In genomic region chr10:113171662-113172061, GRCh38 we compare ENCODE assay signal across 28 cellular contexts.
"Had no signal": no experiment of that assay in that cellular context is flagged by ENCODE, and none has a peak within 500 bp of the region (broad histone marks: within the 10 kb centered on the region; RNA-seq: fewer than 3 reads in every experiment).

No MANE protein-coding gene starts in this region.

- H3K9me3 ChIP-seq: colonic mucosa, esophagus squamous epithelium, heart right ventricle, lower lobe of right lung, mucosa of descending colon, neutrophil, pancreas, sigmoid colon, stomach, thyroid gland had no signal

- H3K4me3 ChIP-seq: colonic mucosa, esophagus squamous epithelium, heart right ventricle, lower lobe of right lung, mucosa of descending colon, pancreas, sigmoid colon, stomach, thyroid gland had no signal

- ATAC-seq: heart right ventricle; left colon; left ventricle myocardium superior; lower lobe of right lung; mucosa of descending colon; natural killer cell treated with Interleukin-12 subunit alpha and Interleukin-12 subunit beta and Interleukin-15 and Interleukin-18, amount 100 ng/mL, for 72 hours; pancreas; stimulated activated effector memory CD8-positive, alpha-beta T cell treated with anti-CD3 and anti-CD28 coated beads, Interleukin-12 subunit alpha, Interleukin-12 subunit beta, amount 100 ng/mL, for 72 hours had no signal

- H3K27me3 Mint-ChIP-seq: type B pancreatic cell had no signal

- DNase-seq: colonic mucosa; dermis blood vessel endothelial cell; effector memory CD4-positive, alpha-beta T cell; erythroblast; esophagus squamous epithelium; foreskin melanocyte; glutamatergic neuron; heart right ventricle; hippocampal formation; kidney glomerular epithelial cell; left colon; left ventricle myocardium superior; lower lobe of right lung; mucosa of descending colon; naive B cell; pancreas; retina; sigmoid colon; stimulated activated CD4-positive, alpha-beta T cell treated with anti-CD3 and anti-CD28 coated beads, Interleukin-2, amount 100 ng/mL, for 24 hours; stimulated activated CD4-positive, alpha-beta T cell treated with anti-CD3 and anti-CD28 coated beads, Interleukin-4, amount 100 ng/mL, for 24 hours; stimulated activated naive CD4-positive, alpha-beta T cell treated with Interleukin-2 at 50 U/mL for 16 hours; stomach; thyroid gland had no signal

- H3K36me3 Mint-ChIP-seq: naive B cell; natural killer cell treated with Interleukin-12 subunit alpha and Interleukin-12 subunit beta and Interleukin-15 and Interleukin-18, amount 100 ng/mL, for 72 hours; stimulated activated effector memory CD8-positive, alpha-beta T cell treated with anti-CD3 and anti-CD28 coated beads, Interleukin-12 subunit alpha, Interleukin-12 subunit beta, amount 100 ng/mL, for 72 hours had no signal

- H3K27ac Mint-ChIP-seq: naive B cell; natural killer cell treated with Interleukin-12 subunit alpha and Interleukin-12 subunit beta and Interleukin-15 and Interleukin-18, amount 100 ng/mL, for 72 hours; stimulated activated effector memory CD8-positive, alpha-beta T cell treated with anti-CD3 and anti-CD28 coated beads, Interleukin-12 subunit alpha, Interleukin-12 subunit beta, amount 100 ng/mL, for 72 hours; type B pancreatic cell had no signal

- H3K9me3 Mint-ChIP-seq: naive B cell; natural killer cell treated with Interleukin-12 subunit alpha and Interleukin-12 subunit beta and Interleukin-15 and Interleukin-18, amount 100 ng/mL, for 72 hours; neural crest cell; stimulated activated effector memory CD8-positive, alpha-beta T cell treated with anti-CD3 and anti-CD28 coated beads, Interleukin-12 subunit alpha, Interleukin-12 subunit beta, amount 100 ng/mL, for 72 hours; type B pancreatic cell had no signal

- H3K27ac ChIP-seq: colonic mucosa, esophagus squamous epithelium, heart right ventricle, lower lobe of right lung, neutrophil, pancreas, sigmoid colon, stomach, thyroid gland had no signal

- H3K4me1 ChIP-seq: colonic mucosa, esophagus squamous epithelium, lower lobe of right lung, pancreas, stomach, thyroid gland had no signal

- H3K27me3 ChIP-seq: colonic mucosa, esophagus squamous epithelium, heart right ventricle, neutrophil, pancreas, sigmoid colon, stomach, thyroid gland had no signal

- H3K4me3 Mint-ChIP-seq: naive B cell; natural killer cell treated with Interleukin-12 subunit alpha and Interleukin-12 subunit beta and Interleukin-15 and Interleukin-18, amount 100 ng/mL, for 72 hours; neural crest cell; stimulated activated effector memory CD8-positive, alpha-beta T cell treated with anti-CD3 and anti-CD28 coated beads, Interleukin-12 subunit alpha, Interleukin-12 subunit beta, amount 100 ng/mL, for 72 hours; type B pancreatic cell had no signal

- H3K36me3 ChIP-seq: colonic mucosa, neutrophil, pancreas, sigmoid colon, thyroid gland had no signal
